In genomic region chr20:63020681-63021080, GRCh38 we compare ENCODE assay signal across 29 cellular contexts. TPM values are rescaled to one million over a fixed set of nuclear protein-coding genes. Genes with fewer than 3 reads are reported as not detected.
"Had no signal": no experiment of that assay in that cellular context is flagged by ENCODE, and none has a peak within 500 bp of the region (broad histone marks: within the 10 kb centered on the region; RNA-seq: fewer than 3 reads in every experiment).

No MANE protein-coding gene starts in this region.

- H3K9me3 Mint-ChIP-seq: activated CD4-positive, alpha-beta T cell treated with anti-CD3 and anti-CD28 coated beads, Interleukin-2, amount 10 ng/mL, durations not matched to agents 24 days and 14 days; activated naive CD4-positive, alpha-beta T cell treated with anti-CD3 and anti-CD28 coated beads, Interleukin-2, amount 50 U/mL, for 24 hours; activated T-cell treated with anti-CD3 and anti-CD28 coated beads, Interleukin-2, amount 50 U/mL, for 24 hours; activated T-helper 2 cell treated with anti-CD3 and anti-CD28 coated beads, Interferon-gamma antibody, Interleukin-2, Interleukin-4, amounts not matched to agents 10 μg/mL and 5 μg/mL and 100 μg/mL, durations not matched to agents 14 hours and 24 hours and 36 hours; T-helper 1 cell treated with Interleukin-12 subunit alpha and Interleukin-12 subunit beta and Interleukin-4 antibody, amounts not matched to agents 30 μg/mL and 1 μg/mL, for 36 hours; T-helper 2 cell treated with Interferon-gamma antibody and Interleukin-4, amounts not matched to agents 5 μg/mL and 100 μg/mL, for 36 hours had no signal

- H3K4me2 ChIP-seq: SK-N-SH had no signal

- H3K9me3 ChIP-seq: SK-N-SH had no signal

- H3K4me1 Mint-ChIP-seq: activated CD4-positive, alpha-beta T cell treated with anti-CD3 and anti-CD28 coated beads, Interleukin-2, amount 10 ng/mL, durations not matched to agents 24 days and 14 days; activated naive CD4-positive, alpha-beta T cell treated with anti-CD3 and anti-CD28 coated beads, Interleukin-2, amount 50 U/mL, for 24 hours had no signal

- H3K9ac ChIP-seq: SK-N-SH had no signal

- ATAC-seq: activated CD8-positive, alpha-beta T cell treated with anti-CD3 and anti-CD28 coated beads, Interleukin-2, amount 10 ng/mL, durations not matched to agents 7 days and 5 days; Panc1 had no signal

- DNase-seq: activated CD4-positive, alpha-beta T cell treated with anti-CD3 and anti-CD28 coated beads, Interleukin-2, amount 10 ng/mL, durations not matched to agents 24 days and 14 days; activated CD4-positive, alpha-beta T cell treated with anti-CD3 and anti-CD28 coated beads, Interleukin-2, amount 50 U/mL, for 4 hours; activated CD8-positive, alpha-beta T cell treated with anti-CD3 and anti-CD28 coated beads, Interleukin-2, amount 10 ng/mL, durations not matched to agents 7 days and 5 days; activated gamma-delta T cell; activated naive CD4-positive, alpha-beta T cell treated with Interleukin-2 at 50 U/mL for 16 hours; activated T-cell treated with anti-CD3 and anti-CD28 coated beads, Interleukin-2, amount 50 U/mL, for 24 hours; anterior cingulate cortex; brain microvascular endothelial cell; central memory CD4-positive, alpha-beta T cell; Karpas-422; MG63; NCI-H1048; NCI-H1105 treated with DMSO at 0.1 percent for 48 hours; NCI-H1436; NCI-H1694 treated with DMSO at 0.1 percent for 48 hours; NCI-H2029; NCI-H345; NCI-H524 treated with DMSO at 0.1 percent for 48 hours; SHP77 treated with DMSO at 0.1 percent for 48 hours; SK-N-SH had no signal

- H3K4me3 Mint-ChIP-seq: activated CD4-positive, alpha-beta T cell treated with anti-CD3 and anti-CD28 coated beads, Interleukin-2, amount 10 ng/mL, durations not matched to agents 24 days and 14 days; activated CD8-positive, alpha-beta T cell treated with anti-CD3 and anti-CD28 coated beads, Interleukin-2, amount 10 ng/mL, durations not matched to agents 7 days and 5 days; activated naive CD4-positive, alpha-beta T cell treated with anti-CD3 and anti-CD28 coated beads, Interleukin-2, amount 50 U/mL, for 24 hours; activated T-cell treated with anti-CD3 and anti-CD28 coated beads, Interleukin-2, amount 50 U/mL, for 24 hours; T-helper 1 cell treated with Interleukin-12 subunit alpha and Interleukin-12 subunit beta and Interleukin-4 antibody, amounts not matched to agents 30 μg/mL and 1 μg/mL, for 36 hours; T-helper 2 cell treated with Interferon-gamma antibody and Interleukin-4, amounts not matched to agents 5 μg/mL and 100 μg/mL, for 36 hours had no signal

- H3K27ac Mint-ChIP-seq: activated CD4-positive, alpha-beta T cell treated with anti-CD3 and anti-CD28 coated beads, Interleukin-2, amount 10 ng/mL, durations not matched to agents 24 days and 14 days; activated CD8-positive, alpha-beta T cell treated with anti-CD3 and anti-CD28 coated beads, Interleukin-2, amount 10 ng/mL, durations not matched to agents 7 days and 5 days; activated naive CD4-positive, alpha-beta T cell treated with anti-CD3 and anti-CD28 coated beads, Interleukin-2, amount 50 U/mL, for 24 hours; activated T-cell treated with anti-CD3 and anti-CD28 coated beads, Interleukin-2, amount 50 U/mL, for 24 hours; activated T-helper 2 cell treated with anti-CD3 and anti-CD28 coated beads, Interferon-gamma antibody, Interleukin-2, Interleukin-4, amounts not matched to agents 10 μg/mL and 5 μg/mL and 100 μg/mL, durations not matched to agents 14 hours and 24 hours and 36 hours; T-helper 1 cell treated with Interleukin-12 subunit alpha and Interleukin-12 subunit beta and Interleukin-4 antibody, amounts not matched to agents 30 μg/mL and 1 μg/mL, for 36 hours; T-helper 2 cell treated with Interferon-gamma antibody and Interleukin-4, amounts not matched to agents 5 μg/mL and 100 μg/mL, for 36 hours had no signal

- H3K27ac ChIP-seq: brain microvascular endothelial cell, SJSA1 had no signal

- H3K4me3 ChIP-seq: MG63, SJSA1 had no signal

- H3K36me3 ChIP-seq: brain microvascular endothelial cell, MG63, SJSA1 had no signal

- H3K36me3 Mint-ChIP-seq: activated naive CD4-positive, alpha-beta T cell treated with anti-CD3 and anti-CD28 coated beads, Interleukin-2, amount 50 U/mL, for 24 hours had no signal

RNA-seq across cellular contexts. Expression of gene BHLHE23, which starts 13.9 kb away (rescaled TPM):
- total RNA-seq: activated CD4-positive, alpha-beta T cell treated with anti-CD3 and anti-CD28 coated beads, Interleukin-2, amount 10 ng/mL, durations not matched to agents 24 days and 14 days; activated CD8-positive, alpha-beta T cell treated with anti-CD3 and anti-CD28 coated beads, Interleukin-2, amount 10 ng/mL, durations not matched to agents 7 days and 5 days; activated T-helper 2 cell treated with anti-CD3 and anti-CD28 coated beads, Interferon-gamma antibody, Interleukin-2, Interleukin-4, amounts not matched to agents 10 μg/mL and 5 μg/mL and 100 μg/mL, durations not matched to agents 14 hours and 24 hours and 36 hours; cerebellum; NCI-H460; RPMI7951; SJSA1 had no signal
- polyA plus RNA-seq: SK-N-SH had no signal
